8 cellular contexts compared by ENCODE assay signal in genomic region chr17:39667262-39668140, GRCh38. TPM values are rescaled to one million over a fixed set of nuclear protein-coding genes. Genes with fewer than 3 reads are reported as not detected.
DNase-seq lines count a peak whose midpoint lies in the region; ATAC-seq, FAIRE-seq and TF ChIP-seq lines count a peak whose summit lies in the region.

No MANE protein-coding gene starts in this region.

- peaks cover 7% of the 10 kb centered on the region; the same call in 1 of the 2 replicates for H3K4me1 ChIP-seq in Caco-2
- peaks cover 4% of the 10 kb centered on the region; the same call in 1 of the 2 replicates for H3K4me1 ChIP-seq in PC-3 (ENCODE audit: insufficient read depth, low read length)
- H3K4me1 ChIP-seq in endothelial cell of umbilical vein (ENCODE audit: control insufficient read depth, extremely low read depth, insufficient read depth, low read length): no peaks in the 10 kb centered on the region
- H3K4me1 ChIP-seq in neural progenitor cell: peaks cover 32% of the 10 kb centered on the region

- TF ChIP-seq CTCF in Caco-2 (IDR thresholded peaks at IDR 0.05; ENCODE audit: insufficient read depth in 1 of 2, low read depth in 1 of 2, low read length in 1 of 2, severe bottlenecking in 1 of 2, unreplicated experiment in 1 of 2): no peak
- TF ChIP-seq CTCF in PC-3 (conservative IDR thresholded peaks at IDR 0.05; ENCODE audit: low read depth, low read length): no peak
- no peak for TF ChIP-seq CTCF in endothelial cell of umbilical vein (IDR thresholded peaks at IDR 0.05; ENCODE audit: extremely low read depth in 1 of 2, insufficient read depth in 1 of 2, low read depth in 1 of 2, low read length in 2 of 2)
- no peak for TF ChIP-seq CTCF in neural progenitor cell (IDR thresholded peaks at IDR 0.05)

- dilution Hi-C loops in endothelial cell of umbilical vein (cut with MboI; ENCODE audit: extremely low pct_ligation_motif_present, low sequenced_read_pairs): no loop called here

- DNase-seq in Caco-2 (no peak), PC-3 (no peak), endothelial cell of umbilical vein (ENCODE audit: low read depth, low spot score) (no peak), neural progenitor cell (ENCODE audit: low spot score) (peak; percentile 52), iPS-NIHi7 (ENCODE audit: extremely low spot score) (no peak), NCI-H510A treated with DMSO at 0.1 percent for 48 hours (lab: John Stamatoyannopoulos, UW) (no peak), hepatic stellate cell (ENCODE audit: low spot score) (no peak)

- peaks cover 10% of the 10 kb centered on the region for H3K36me3 Mint-ChIP-seq in Caco-2 (ENCODE audit: insufficient read depth, unreplicated experiment)
- peaks cover 2% of the 10 kb centered on the region for H3K36me3 Mint-ChIP-seq in neural progenitor cell

- H3K4me2 ChIP-seq in PC-3 (ENCODE audit: low read length) (peak overlapping the region; percentile 82), endothelial cell of umbilical vein (ENCODE audit: insufficient read depth, low read length) (no peak overlapping the region), neural progenitor cell (peak overlapping the region; percentile 96)

- H2AFZ ChIP-seq in PC-3 (ENCODE audit: low read length) (peak overlapping the region; percentile 72; the same call in 1 of the 2 replicates), endothelial cell of umbilical vein (ENCODE audit: low read depth, low read length) (no peak overlapping the region), neural progenitor cell (replicated peaks) (peak overlapping the region; percentile 83)

- no TSS peak for BruUV-seq in Caco-2 (replicated peaks; lab: Mats Ljungman, UMichigan)
- no TSS peak for BruUV-seq in PC-3 (replicated peaks; lab: Mats Ljungman, UMichigan)
- no TSS peak for BruUV-seq in endothelial cell of umbilical vein (replicated peaks; lab: Mats Ljungman, UMichigan)

- H3K9ac ChIP-seq in PC-3 (ENCODE audit: low read length) (no peak overlapping the region), endothelial cell of umbilical vein (replicated peaks; ENCODE audit: extremely low read depth, insufficient read depth, low read length) (no peak overlapping the region), neural progenitor cell (no peak overlapping the region)

- H3K4me3 Mint-ChIP-seq in Caco-2 (ENCODE audit: unreplicated experiment): peak overlapping the region; percentile 20
- H3K4me3 Mint-ChIP-seq in neural progenitor cell: peak overlapping the region; percentile 59

- H3K4me1 Mint-ChIP-seq in Caco-2 (ENCODE audit: low read depth, unreplicated experiment) (peaks cover 6% of the 10 kb centered on the region), neural progenitor cell (peaks cover 13% of the 10 kb centered on the region)

- no peaks in the 10 kb centered on the region for H3K9me3 ChIP-seq in Caco-2
- H3K9me3 ChIP-seq in PC-3 (ENCODE audit: low read length): no peaks in the 10 kb centered on the region
- no peaks in the 10 kb centered on the region for H3K9me3 ChIP-seq in endothelial cell of umbilical vein (replicated peaks; ENCODE audit: control insufficient read depth, insufficient read depth, low read length)
- H3K9me3 ChIP-seq in neural progenitor cell (ENCODE audit: low read depth): no peaks in the 10 kb centered on the region

- H3K27me3 ChIP-seq in Caco-2 (replicated peaks; ENCODE audit: control insufficient read depth, insufficient read depth, low read length) (no peaks in the 10 kb centered on the region), PC-3 (ENCODE audit: low read length) (no peaks in the 10 kb centered on the region), endothelial cell of umbilical vein (ENCODE audit: control insufficient read depth in 2 of 2, insufficient read depth in 2 of 2, low read length in 2 of 2) (peaks cover 6 to 10% of the 10 kb centered on the region in 2 experiments), neural progenitor cell (peaks cover 68% of the 10 kb centered on the region)

- ATAC-seq in PC-3 (no peak), GM19397 (IDR thresholded peaks at IDR 0.05; ENCODE audit: unreplicated experiment) (no peak)

- no peak for TF ChIP-seq POLR2A in endothelial cell of umbilical vein (IDR thresholded peaks at IDR 0.05; ENCODE audit: low read depth, low read length)

- H3K9me1 ChIP-seq in endothelial cell of umbilical vein (replicated peaks; ENCODE audit: control insufficient read depth, extremely low read depth, insufficient read depth, low read length): no peaks in the 10 kb centered on the region

- POLR2A ChIA-PET in Caco-2 (lab: Charles Lee) (no interaction called here), PC-3 (lab: Charles Lee; ENCODE audit: unreplicated experiment) (no interaction called here), endothelial cell of umbilical vein (lab: Charles Lee) (interaction anchor here (0.6 to 0.7 kb wide), 2 partner anchors 48 to 62 kb away, joined by 5 to 9 read pairs; no protein-coding TSS in a partner anchor)

- intact Hi-C loops in Caco-2 (cut with micrococcal nuclease; ENCODE audit: unreplicated experiment): loop anchor here (1.0 kb wide), 1 partner anchor 45 kb away; no protein-coding TSS in a partner anchor
- intact Hi-C loops in PC-3 (cut with micrococcal nuclease): no loop called here
- intact Hi-C loops in endothelial cell of umbilical vein (cut with micrococcal nuclease): loop anchor here (1.0 kb wide), 1 partner anchor 45 kb away; no protein-coding TSS in a partner anchor

- H3K27ac ChIP-seq in PC-3 (ENCODE audit: low read length): no peak overlapping the region
- no peak overlapping the region for H3K27ac ChIP-seq in endothelial cell of umbilical vein (ENCODE audit: insufficient read depth, low read depth, low read length)
- no peak overlapping the region for H3K27ac ChIP-seq in neural progenitor cell

- CTCF ChIA-PET in Caco-2 (lab: Charles Lee): interaction anchor here (0.8 to 2.5 kb wide), 4 partner anchors 8 to 44 kb away, joined by 3 to 12 read pairs (median 6); no protein-coding TSS in a partner anchor
- CTCF ChIA-PET in PC-3 (lab: Charles Lee): interaction anchor here (1.5 kb wide), 1 partner anchor 46 kb away, joined by 4 read pairs; no protein-coding TSS in a partner anchor
- CTCF ChIA-PET in endothelial cell of umbilical vein (lab: Charles Lee): interaction anchor here (0.9 to 13.1 kb wide), 7 partner anchors 14 to 48 kb away, joined by 3 to 291 read pairs (median 8); no protein-coding TSS in a partner anchor

- H3K79me2 ChIP-seq in PC-3 (ENCODE audit: low read length) (no peaks in the 10 kb centered on the region), endothelial cell of umbilical vein (ENCODE audit: control insufficient read depth, insufficient read depth, low read length) (no peaks in the 10 kb centered on the region), neural progenitor cell (ENCODE audit: low read depth) (no peaks in the 10 kb centered on the region)

- H3K4me3 ChIP-seq in Caco-2 (ENCODE audit: low read depth, low read length) (no peak overlapping the region), PC-3 (ENCODE audit: low read length) (no peak overlapping the region; the same call in 1 of the 2 replicates), endothelial cell of umbilical vein (replicated peaks in 1 of 3; ENCODE audit: insufficient read depth in 1 of 3, low read depth in 1 of 3, low read length in 3 of 3) (no peak overlapping the region), neural progenitor cell (peak overlapping the region; percentile 53)

- H3K27me3 Mint-ChIP-seq in Caco-2 (ENCODE audit: insufficient read depth, unreplicated experiment) (peaks cover 4% of the 10 kb centered on the region), neural progenitor cell (ENCODE audit: insufficient read depth, low read depth) (peaks cover 23% of the 10 kb centered on the region)

- H3F3A ChIP-seq in PC-3 (ENCODE audit: low read length, unreplicated experiment): no peaks in the 10 kb centered on the region
- peaks cover 27% of the 10 kb centered on the region for H3F3A ChIP-seq in neural progenitor cell (ENCODE audit: low read depth)

- H3K36me3 ChIP-seq in Caco-2 (ENCODE audit: control insufficient read depth, insufficient read depth, low read length): no peaks in the 10 kb centered on the region
- no peaks in the 10 kb centered on the region for H3K36me3 ChIP-seq in PC-3 (ENCODE audit: low read depth, low read length)
- H3K36me3 ChIP-seq in endothelial cell of umbilical vein (ENCODE audit: control insufficient read depth in 2 of 2, extremely low read depth in 1 of 2, insufficient read depth in 2 of 2, low read length in 2 of 2): no peaks in the 10 kb centered on the region
- no peaks in the 10 kb centered on the region for H3K36me3 ChIP-seq in neural progenitor cell

- no peaks in the 10 kb centered on the region for H4K20me1 ChIP-seq in PC-3 (ENCODE audit: low read length)
- no peaks in the 10 kb centered on the region for H4K20me1 ChIP-seq in endothelial cell of umbilical vein (replicated peaks; ENCODE audit: control insufficient read depth, extremely low read depth, insufficient read depth, low read length)
- peaks cover 35% of the 10 kb centered on the region for H4K20me1 ChIP-seq in neural progenitor cell (ENCODE audit: low read depth)

- no peaks in the 10 kb centered on the region for H3K9me3 Mint-ChIP-seq in Caco-2 (ENCODE audit: unreplicated experiment)
- no peaks in the 10 kb centered on the region for H3K9me3 Mint-ChIP-seq in neural progenitor cell

- H3K27ac Mint-ChIP-seq in Caco-2 (ENCODE audit: unreplicated experiment) (no peak overlapping the region), neural progenitor cell (no peak overlapping the region)

- no peaks in the 10 kb centered on the region for H3K9me2 ChIP-seq in PC-3 (replicated peaks; ENCODE audit: low read length)

- FAIRE-seq in endothelial cell of umbilical vein (lab: Jason Lieb, UNC): no peak

RNA-seq across cellular contexts. Expression of gene PNMT, which starts 0.8 kb away (rescaled TPM):
- total RNA-seq in Caco-2 (2022) (not detected in 2 replicates), PC-3 (2014; rRNA removed) (1.2 and 1.4 TPM in 2 replicates), endothelial cell of umbilical vein (not detected in 2 replicates), neural progenitor cell (ENCODE audit: low replicate concordance) (0.28 TPM in 1 of 2 replicates, not detected in the other)
- 0.11 and 0.35 TPM in 2 replicates for polyA plus RNA-seq in endothelial cell of umbilical vein
- not detected in 2 replicates for polyA plus RNA-seq in endothelial cell of umbilical vein (2011; cell fraction: cytosol; rRNA removed)
- 0.13 and 0.22 TPM in 2 replicates for polyA plus RNA-seq in endothelial cell of umbilical vein (2011; cell fraction: nucleus; rRNA removed)
- polyA plus RNA-seq in endothelial cell of umbilical vein (2012): not detected in 2 replicates
- polyA minus RNA-seq in endothelial cell of umbilical vein: not detected in 2 replicates
- polyA minus RNA-seq in endothelial cell of umbilical vein (2011; cell fraction: cytosol; rRNA and poly(A)+ RNA removed): not detected
- not detected in 2 replicates for polyA minus RNA-seq in endothelial cell of umbilical vein (2011; cell fraction: nucleus; rRNA and poly(A)+ RNA removed)

RNA-seq across cellular contexts. Expression of gene TCAP, which starts 2.4 kb away (rescaled TPM):
- total RNA-seq in Caco-2 (2022) (1.6 TPM in 2 replicates), PC-3 (2014; rRNA removed) (0.12 and 0.51 TPM in 2 replicates), endothelial cell of umbilical vein (0.78 and 0.93 TPM in 2 replicates), neural progenitor cell (ENCODE audit: low replicate concordance) (0.19 and 1.3 TPM in 2 replicates)
- 0.46 and 0.51 TPM in 2 replicates for polyA plus RNA-seq in endothelial cell of umbilical vein
- 0.18 TPM in 1 of 2 replicates, not detected in the other for polyA plus RNA-seq in endothelial cell of umbilical vein (2011; cell fraction: cytosol; rRNA removed)
- 2.8 and 5.0 TPM in 2 replicates for polyA plus RNA-seq in endothelial cell of umbilical vein (2011; cell fraction: nucleus; rRNA removed)
- 0.29 and 1.3 TPM in 2 replicates for polyA plus RNA-seq in endothelial cell of umbilical vein (2012)
- polyA minus RNA-seq in endothelial cell of umbilical vein: 0.45 and 1.3 TPM in 2 replicates
- polyA minus RNA-seq in endothelial cell of umbilical vein (2011; cell fraction: cytosol; rRNA and poly(A)+ RNA removed): 1.0 TPM
- polyA minus RNA-seq in endothelial cell of umbilical vein (2011; cell fraction: nucleus; rRNA and poly(A)+ RNA removed): 1.1 and 1.8 TPM in 2 replicates

RNA-seq across cellular contexts. Expression of gene PGAP3, which starts 20.4 kb away (rescaled TPM):
- total RNA-seq in Caco-2 (2022) (14.7 and 17.4 TPM in 2 replicates), PC-3 (2014; rRNA removed) (5.9 and 10.3 TPM in 2 replicates), endothelial cell of umbilical vein (6.4 and 7.0 TPM in 2 replicates), neural progenitor cell (ENCODE audit: low replicate concordance) (6.6 and 26.1 TPM in 2 replicates)
- 14.9 and 17.0 TPM in 2 replicates for polyA plus RNA-seq in endothelial cell of umbilical vein
- polyA plus RNA-seq in endothelial cell of umbilical vein (2011; cell fraction: cytosol; rRNA removed): 6.9 and 9.6 TPM in 2 replicates
- polyA plus RNA-seq in endothelial cell of umbilical vein (2011; cell fraction: nucleus; rRNA removed): 31.1 and 34.7 TPM in 2 replicates
- polyA plus RNA-seq in endothelial cell of umbilical vein (2012): 4.2 and 6.0 TPM in 2 replicates
- 8.3 and 9.9 TPM in 2 replicates for polyA minus RNA-seq in endothelial cell of umbilical vein
- polyA minus RNA-seq in endothelial cell of umbilical vein (2011; cell fraction: cytosol; rRNA and poly(A)+ RNA removed): 2.4 TPM
- 5.9 and 6.2 TPM in 2 replicates for polyA minus RNA-seq in endothelial cell of umbilical vein (2011; cell fraction: nucleus; rRNA and poly(A)+ RNA removed)

RNA-seq across cellular contexts. Expression of gene STARD3, which starts 30.6 kb away (rescaled TPM):
- total RNA-seq in Caco-2 (2022) (42.6 and 55.5 TPM in 2 replicates), PC-3 (2014; rRNA removed) (30.5 and 56.4 TPM in 2 replicates), endothelial cell of umbilical vein (48.9 and 51.0 TPM in 2 replicates), neural progenitor cell (ENCODE audit: low replicate concordance) (21.5 and 54.9 TPM in 2 replicates)
- 75.7 and 102 TPM in 2 replicates for polyA plus RNA-seq in endothelial cell of umbilical vein
- polyA plus RNA-seq in endothelial cell of umbilical vein (2011; cell fraction: cytosol; rRNA removed): 59.8 and 64.7 TPM in 2 replicates
- polyA plus RNA-seq in endothelial cell of umbilical vein (2011; cell fraction: nucleus; rRNA removed): 197 and 251 TPM in 2 replicates
- 42.1 and 55.4 TPM in 2 replicates for polyA plus RNA-seq in endothelial cell of umbilical vein (2012)
- polyA minus RNA-seq in endothelial cell of umbilical vein: 77.4 and 91.7 TPM in 2 replicates
- polyA minus RNA-seq in endothelial cell of umbilical vein (2011; cell fraction: cytosol; rRNA and poly(A)+ RNA removed): 25.9 TPM
- polyA minus RNA-seq in endothelial cell of umbilical vein (2011; cell fraction: nucleus; rRNA and poly(A)+ RNA removed): 40.4 and 56.2 TPM in 2 replicates

RNA-seq across cellular contexts. Expression of gene ERBB2, which starts 32.4 kb away (rescaled TPM):
- 121 and 124 TPM in 2 replicates for total RNA-seq in Caco-2 (2022)
- 36.2 and 57.1 TPM in 2 replicates for total RNA-seq in PC-3 (2014; rRNA removed)
- 29.1 and 32.9 TPM in 2 replicates for total RNA-seq in endothelial cell of umbilical vein
- polyA plus RNA-seq in endothelial cell of umbilical vein: 20.6 and 22.8 TPM in 2 replicates
- polyA plus RNA-seq in endothelial cell of umbilical vein (2011; cell fraction: cytosol; rRNA removed): 12.2 and 14.5 TPM in 2 replicates
- 20.0 and 24.1 TPM in 2 replicates for polyA plus RNA-seq in endothelial cell of umbilical vein (2011; cell fraction: nucleus; rRNA removed)
- polyA plus RNA-seq in endothelial cell of umbilical vein (2012): 19.6 and 32.9 TPM in 2 replicates
- 27.5 and 44.6 TPM in 2 replicates for polyA minus RNA-seq in endothelial cell of umbilical vein
- polyA minus RNA-seq in endothelial cell of umbilical vein (2011; cell fraction: cytosol; rRNA and poly(A)+ RNA removed): 13.6 TPM
- polyA minus RNA-seq in endothelial cell of umbilical vein (2011; cell fraction: nucleus; rRNA and poly(A)+ RNA removed): 10.1 and 16.2 TPM in 2 replicates
- total RNA-seq in neural progenitor cell (ENCODE audit: low replicate concordance): 75.2 and 116 TPM in 2 replicates
